1 cellular context compared by ENCODE assay signal in genomic region chr16:67029249-67030096, GRCh38.
TF ChIP-seq lines count a peak whose summit lies in the region.

No MANE protein-coding gene starts in this region.

TF ChIP-seq in K562, 482 proteins besides CTCF, POLR2A, EP300 and RAD21 (continued from another document and continues in another):
- TF ChIP-seq E2F1 (CRISPR knock-in tag; IDR thresholded peaks at IDR 0.05) (peak; percentile 75), ZBTB1 (CRISPR knock-in tag; IDR thresholded peaks at IDR 0.05; ENCODE audit: borderline replicate concordance, low read depth) (peak; percentile 84), ZNF217 (CRISPR knock-in tag; IDR thresholded peaks at IDR 0.05) (no peak), CBX2 (IDR thresholded peaks at IDR 0.05; ENCODE audit: insufficient read depth, low read length, poor library complexity, severe bottlenecking) (no peak), PTRF (tag; IDR thresholded peaks at IDR 0.05) (no peak), RBFOX2 (IDR thresholded peaks at IDR 0.05; ENCODE audit: low read depth, low read length) (peak; percentile 87), SPI1 (IDR thresholded peaks at IDR 0.05; ENCODE audit: borderline replicate concordance, low read depth, low read length) (0 out of 2 replicates have a peak, but pooled peaks have one; percentile 2), CBX3 (IDR thresholded peaks at IDR 0.05; ENCODE audit: borderline replicate concordance in 1 of 2, low read length in 2 of 2) (0 out of 3 replicates have a peak, but pooled peaks of 1 of the 2 experiments have one; percentile 8), MYBL2 (IDR thresholded peaks at IDR 0.05; ENCODE audit: low read depth) (0 out of 2 replicates have a peak, but pooled peaks have one; percentile 49), MYBL2 (CRISPR knock-in tag; IDR thresholded peaks at IDR 0.05; ENCODE audit: borderline replicate concordance) (no peak), HMGXB4 (CRISPR knock-in tag; IDR thresholded peaks at IDR 0.05) (peak; percentile 56; the same call in 1 of the 2 replicates), STAT6 (CRISPR knock-in tag; IDR thresholded peaks at IDR 0.05) (no peak), CXXC5 (CRISPR knock-in tag; IDR thresholded peaks at IDR 0.05) (peak; percentile 90), CTBP1 (IDR thresholded peaks at IDR 0.05; ENCODE audit: borderline replicate concordance) (peak; percentile 82), BRD9 (IDR thresholded peaks at IDR 0.05; ENCODE audit: low read depth, partially characterized antibody) (no peak), FUS (optimal IDR thresholded peaks at IDR 0.05; ENCODE audit: low read depth, low read length) (peak; percentile 81), RBBP5 (IDR thresholded peaks at IDR 0.05; ENCODE audit: borderline replicate concordance, insufficient read depth, low read length, poor library complexity, severe bottlenecking) (peak; percentile 90), TBP (optimal IDR thresholded peaks at IDR 0.05; ENCODE audit: low read depth, low read length) (peak; percentile 18), ZSCAN29 (IDR thresholded peaks at IDR 0.05) (peak; percentile 28; the same call in 1 of the 2 replicates), FOXM1 (IDR thresholded peaks at IDR 0.05; ENCODE audit: low read depth) (no peak), FOXM1 (CRISPR knock-in tag; IDR thresholded peaks at IDR 0.05; ENCODE audit: low read depth) (peak; percentile 31; the same call in 1 of the 2 replicates), GMEB1 (CRISPR knock-in tag; IDR thresholded peaks at IDR 0.05) (0 out of 2 replicates have a peak, but pooled peaks have one; percentile 22), CHD7 (IDR thresholded peaks at IDR 0.05; ENCODE audit: low read depth, low read length) (no peak), ZNF766 (CRISPR knock-in tag; conservative IDR thresholded peaks at IDR 0.05) (0 out of 2 replicates have a peak, but pooled peaks have one; percentile 6), EP400 (IDR thresholded peaks at IDR 0.05) (0 out of 2 replicates have a peak, but pooled peaks have one; percentile 29), SMAD4 (CRISPR knock-in tag; conservative IDR thresholded peaks at IDR 0.05) (peak; percentile 82), CREB1 (IDR thresholded peaks at IDR 0.05) (peak; percentile 8; the same call in 1 of the 2 replicates), CREB1 (CRISPR knock-in tag; IDR thresholded peaks at IDR 0.05) (no peak), CREB3L1 (IDR thresholded peaks at IDR 0.05; ENCODE audit: borderline replicate concordance, low read depth) (0 out of 2 replicates have a peak, but pooled peaks have one; percentile 42), ZFP91 (CRISPR knock-in tag; IDR thresholded peaks at IDR 0.05) (no peak), MAFK (IDR thresholded peaks at IDR 0.05; ENCODE audit: low read length) (no peak), MCM7 (IDR thresholded peaks at IDR 0.05) (no peak), ZNF639 (CRISPR knock-in tag; conservative IDR thresholded peaks at IDR 0.05 in 1 of 2, IDR thresholded peaks at IDR 0.05 in 1 of 2) (peak; percentile 34 to 96; a peak in 2 of 4 replicates), ZFX (CRISPR knock-in tag; IDR thresholded peaks at IDR 0.05) (peak; percentile 65)
